Comparison of ENCODE assay signal across 9 cellular contexts in the genomic region with DNA sequence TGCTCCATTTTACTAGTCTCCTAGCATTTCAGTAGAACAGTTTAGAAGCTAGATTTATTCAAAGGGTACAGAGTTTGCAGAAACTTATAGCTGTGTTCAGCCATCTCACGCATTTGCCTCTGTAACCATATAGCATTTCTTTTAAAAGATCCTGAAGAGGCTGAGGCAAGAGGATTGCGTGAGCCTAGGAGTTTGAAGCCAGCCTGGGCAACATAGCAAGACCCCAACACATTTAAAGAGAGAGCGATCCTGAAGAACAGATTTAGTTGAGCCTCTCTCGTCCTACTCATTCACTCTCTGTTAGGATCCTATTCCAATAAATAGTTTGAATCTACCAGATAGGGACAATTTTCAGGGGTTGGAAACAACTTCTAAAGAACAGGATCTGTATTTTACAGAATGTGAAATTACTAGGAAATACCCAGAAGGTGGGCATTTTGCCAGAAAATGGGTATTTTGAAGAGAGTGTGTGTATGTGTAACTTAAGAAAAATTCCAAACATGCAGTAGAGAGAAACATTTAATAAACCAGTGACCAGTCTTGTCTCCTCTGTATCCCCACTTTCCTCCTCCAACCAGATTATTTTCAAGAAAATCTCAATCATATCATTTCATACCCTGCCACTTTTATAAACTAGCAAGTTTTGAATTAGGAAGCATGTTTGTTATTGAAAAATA. TPM values are rescaled to one million over a fixed set of nuclear protein-coding genes. Genes with fewer than 3 reads are reported as not detected.
A peak's percentile ranks its signal among the peaks of the same experiment; 100 is the strongest.
DNase-seq lines count a peak whose midpoint lies in the region; FAIRE-seq and TF ChIP-seq lines count a peak whose summit lies in the region.
"Had no signal": no experiment of that assay in that cellular context is flagged by ENCODE, and none has a peak within 500 bp of the region (broad histone marks: within the 10 kb centered on the region; RNA-seq: fewer than 3 reads in every experiment).

No MANE protein-coding gene starts in this region.

- H3K27me3 ChIP-seq in muscle layer of duodenum (ENCODE audit: low read depth, low read length) (no peaks in the 10 kb centered on the region), MM.1S (replicated peaks; ENCODE audit: insufficient read depth, low read length) (no peaks in the 10 kb centered on the region)
- H3K27me3 ChIP-seq: neutrophil had no signal

- H3K27me3 Mint-ChIP-seq in brain: no peaks in the 10 kb centered on the region

- peaks cover 73% of the 10 kb centered on the region for H3K4me1 Mint-ChIP-seq in brain

- H3K9ac ChIP-seq in MM.1S (ENCODE audit: low read length): no peak overlapping the region

- peaks cover 91% of the 10 kb centered on the region for H3K79me2 ChIP-seq in MM.1S (ENCODE audit: low read length)

- H3K4me2 ChIP-seq in MM.1S (ENCODE audit: low read depth, low read length): no peak overlapping the region

- H3K9me2 ChIP-seq in MM.1S (replicated peaks; ENCODE audit: insufficient read depth, low read length): no peaks in the 10 kb centered on the region

- FAIRE-seq in HTR-8/SVneo (lab: Jason Lieb, UNC): no peak

- peaks cover 48% of the 10 kb centered on the region for H3K36me3 Mint-ChIP-seq in brain

- H3K4me3 Mint-ChIP-seq in brain: peak overlapping the region in 4 of 5 experiments; percentile 5 to 76 (median 42)

- TF ChIP-seq CTCF in AG10803 (conservative IDR thresholded peaks at IDR 0.05; ENCODE audit: low read length) (no peak), brain (conservative IDR thresholded peaks at IDR 0.05) (no peak), MM.1S (IDR thresholded peaks at IDR 0.05; ENCODE audit: low read length) (no peak)

- H3K9me3 ChIP-seq in muscle layer of duodenum (ENCODE audit: control insufficient read depth in 1 of 2, low read length in 2 of 2): no peaks in the 10 kb centered on the region
- no peaks in the 10 kb centered on the region for H3K9me3 ChIP-seq in MM.1S (replicated peaks; ENCODE audit: insufficient read depth, low read length)
- H3K9me3 ChIP-seq: neutrophil had no signal

- H3K36me3 ChIP-seq in muscle layer of duodenum (ENCODE audit: control insufficient read depth in 1 of 2, insufficient read depth in 2 of 2, low read length in 2 of 2) (peaks cover 9 to 12% of the 10 kb centered on the region in 2 donors), MM.1S (replicated peaks; ENCODE audit: insufficient read depth, low read length) (no peaks in the 10 kb centered on the region)

- DNase-seq in AG10803 (ENCODE audit: low read depth) (peak; percentile 91), HTR-8/SVneo (ENCODE audit: insufficient read length, low spot score) (peak; percentile 45), MM.1S (no peak), T-helper 1 cell (no peak), GDM1 (lab: John Stamatoyannopoulos, UW) (no peak), islet precursor cell (no peak)

- peaks cover 27% of the 10 kb centered on the region for H3F3A ChIP-seq in MM.1S (ENCODE audit: insufficient read depth, low read length)

- peak overlapping the region; percentile 41 for H3K27ac ChIP-seq in muscle layer of duodenum (ENCODE audit: low read length)
- H3K27ac ChIP-seq in MM.1S (ENCODE audit: low read length): no peak overlapping the region
- H3K27ac ChIP-seq: neutrophil had no signal

- no peaks in the 10 kb centered on the region for H3K9me3 Mint-ChIP-seq in brain

- peak overlapping the region in 3 of 5 experiments; percentile 56 to 76 (median 69) for H3K27ac Mint-ChIP-seq in brain

- peaks cover 13% of the 10 kb centered on the region for H4K20me1 ChIP-seq in MM.1S (ENCODE audit: insufficient read depth, low read length)

- no peak overlapping the region for H2AFZ ChIP-seq in MM.1S (ENCODE audit: low read length)

- H3K4me3 ChIP-seq in AG10803 (ENCODE audit: low read length): no peak overlapping the region; the same call in 1 of the 2 replicates
- peak overlapping the region in 1 of 2 donors; percentile 14 for H3K4me3 ChIP-seq in muscle layer of duodenum (ENCODE audit: low read depth in 1 of 2, low read length in 2 of 2)
- H3K4me3 ChIP-seq in MM.1S (ENCODE audit: low read length): no peak overlapping the region

- peaks cover 24 to 46% of the 10 kb centered on the region in 2 donors for H3K4me1 ChIP-seq in muscle layer of duodenum (ENCODE audit: control insufficient read depth in 1 of 2, insufficient read depth in 2 of 2, low read length in 2 of 2)
- peaks cover 23% of the 10 kb centered on the region for H3K4me1 ChIP-seq in MM.1S (ENCODE audit: low read length)

RNA-seq across cellular contexts. Expression of a gene that starts 4.5 kb away (rescaled TPM):
- polyA plus RNA-seq in brain (ENCODE audit: insufficient read depth, low read depth, low replicate concordance): 36.1 TPM

Comparison
In these comparisons a context has a peak if more than half of its experiments do, and no peak if none do; other contexts are left out.
1. DNase-seq: peak in AG10803 (single experiment) and HTR-8/SVneo (single experiment); none in MM.1S (single experiment), T-helper 1 cell (0 of 5), GDM1 (single experiment) and islet precursor cell (single experiment).